In the genomic region with DNA sequence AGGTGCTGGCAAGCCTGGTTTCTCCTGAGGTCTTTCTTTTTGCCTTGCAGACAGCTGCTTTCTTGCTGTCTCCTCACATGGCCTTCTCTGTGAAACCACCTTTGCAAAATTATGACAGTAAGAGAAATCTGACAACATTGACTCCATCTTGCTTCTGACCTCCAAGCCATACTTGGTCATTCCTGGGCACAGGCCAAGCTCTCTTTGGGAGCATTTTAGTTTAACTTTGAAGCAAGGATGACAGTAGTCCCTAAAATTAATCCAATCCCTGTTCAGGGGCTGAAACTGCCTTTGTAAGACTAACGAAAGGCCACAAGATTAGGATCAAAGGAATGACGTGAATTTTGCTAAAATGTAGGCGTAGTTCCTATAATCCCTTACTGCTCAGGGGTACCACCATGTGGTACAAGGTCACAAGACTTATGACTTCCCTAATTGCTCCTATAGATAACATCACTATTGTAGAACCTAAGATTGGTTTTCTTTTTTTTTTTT, we compare ENCODE assay signal across 1 cellular context.
TF ChIP-seq lines count a peak whose summit lies in the region.

No MANE protein-coding gene starts in this region.

TF ChIP-seq in K562, 482 proteins besides CTCF, POLR2A, EP300 and RAD21 (continued from another document and continues in another):
- TF ChIP-seq, protein P1, sequence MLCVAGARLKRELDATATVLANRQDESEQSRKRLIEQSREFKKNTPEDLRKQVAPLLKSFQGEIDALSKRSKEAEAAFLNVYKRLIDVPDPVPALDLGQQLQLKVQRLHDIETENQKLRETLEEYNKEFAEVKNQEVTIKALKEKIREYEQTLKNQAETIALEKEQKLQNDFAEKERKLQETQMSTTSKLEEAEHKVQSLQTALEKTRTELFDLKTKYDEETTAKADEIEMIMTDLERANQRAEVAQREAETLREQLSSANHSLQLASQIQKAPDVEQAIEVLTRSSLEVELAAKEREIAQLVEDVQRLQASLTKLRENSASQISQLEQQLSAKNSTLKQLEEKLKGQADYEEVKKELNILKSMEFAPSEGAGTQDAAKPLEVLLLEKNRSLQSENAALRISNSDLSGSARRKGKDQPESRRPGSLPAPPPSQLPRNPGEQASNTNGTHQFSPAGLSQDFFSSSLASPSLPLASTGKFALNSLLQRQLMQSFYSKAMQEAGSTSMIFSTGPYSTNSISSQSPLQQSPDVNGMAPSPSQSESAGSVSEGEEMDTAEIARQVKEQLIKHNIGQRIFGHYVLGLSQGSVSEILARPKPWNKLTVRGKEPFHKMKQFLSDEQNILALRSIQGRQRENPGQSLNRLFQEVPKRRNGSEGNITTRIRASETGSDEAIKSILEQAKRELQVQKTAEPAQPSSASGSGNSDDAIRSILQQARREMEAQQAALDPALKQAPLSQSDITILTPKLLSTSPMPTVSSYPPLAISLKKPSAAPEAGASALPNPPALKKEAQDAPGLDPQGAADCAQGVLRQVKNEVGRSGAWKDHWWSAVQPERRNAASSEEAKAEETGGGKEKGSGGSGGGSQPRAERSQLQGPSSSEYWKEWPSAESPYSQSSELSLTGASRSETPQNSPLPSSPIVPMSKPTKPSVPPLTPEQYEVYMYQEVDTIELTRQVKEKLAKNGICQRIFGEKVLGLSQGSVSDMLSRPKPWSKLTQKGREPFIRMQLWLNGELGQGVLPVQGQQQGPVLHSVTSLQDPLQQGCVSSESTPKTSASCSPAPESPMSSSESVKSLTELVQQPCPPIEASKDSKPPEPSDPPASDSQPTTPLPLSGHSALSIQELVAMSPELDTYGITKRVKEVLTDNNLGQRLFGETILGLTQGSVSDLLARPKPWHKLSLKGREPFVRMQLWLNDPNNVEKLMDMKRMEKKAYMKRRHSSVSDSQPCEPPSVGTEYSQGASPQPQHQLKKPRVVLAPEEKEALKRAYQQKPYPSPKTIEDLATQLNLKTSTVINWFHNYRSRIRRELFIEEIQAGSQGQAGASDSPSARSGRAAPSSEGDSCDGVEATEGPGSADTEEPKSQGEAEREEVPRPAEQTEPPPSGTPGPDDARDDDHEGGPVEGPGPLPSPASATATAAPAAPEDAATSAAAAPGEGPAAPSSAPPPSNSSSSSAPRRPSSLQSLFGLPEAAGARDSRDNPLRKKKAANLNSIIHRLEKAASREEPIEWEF (CRISPR knock-in tag; IDR thresholded peaks at IDR 0.05) = 0 out of 2 replicates have a peak, but pooled peaks have one; percentile 80
- TF ChIP-seq JUND (IDR thresholded peaks at IDR 0.05; ENCODE audit: borderline replicate concordance, low read depth, low read length) (no peak), JUND (tag; IDR thresholded peaks at IDR 0.05; ENCODE audit: borderline replicate concordance, low read depth, low read length) (no peak), ZNF354B (CRISPR knock-in tag; IDR thresholded peaks at IDR 0.05) (peak; percentile 42; the same call in 1 of the 2 replicates), ZNF583 (CRISPR knock-in tag; IDR thresholded peaks at IDR 0.05) (peak; percentile 68), SIRT6 (IDR thresholded peaks at IDR 0.05; ENCODE audit: low read depth, low read length) (no peak), ZNF57 (CRISPR knock-in tag; IDR thresholded peaks at IDR 0.05) (no peak), SNIP1 (IDR thresholded peaks at IDR 0.05; ENCODE audit: low read depth) (no peak), MAFK (IDR thresholded peaks at IDR 0.05; ENCODE audit: low read length) (no peak), TGIF2 (CRISPR knock-in tag; IDR thresholded peaks at IDR 0.05) (no peak), BCL6 (CRISPR knock-in tag; IDR thresholded peaks at IDR 0.05) (peak; percentile 80; the same call in 1 of the 2 replicates), ZNF778 (CRISPR knock-in tag; IDR thresholded peaks at IDR 0.05) (no peak), HOXB6 (CRISPR knock-in tag; IDR thresholded peaks at IDR 0.05; ENCODE audit: borderline replicate concordance) (no peak), SRSF7 (optimal IDR thresholded peaks at IDR 0.05; ENCODE audit: low read depth, low read length) (no peak), FOS (IDR thresholded peaks at IDR 0.05; ENCODE audit: extremely low read depth, insufficient read length) (no peak), SMARCA4 (IDR thresholded peaks at IDR 0.05) (no peak), HMG20B (CRISPR knock-in tag; IDR thresholded peaks at IDR 0.05) (no peak), CREM (IDR thresholded peaks at IDR 0.05; ENCODE audit: low read depth) (no peak), RBFOX2 (IDR thresholded peaks at IDR 0.05; ENCODE audit: low read depth, low read length) (no peak), ZNF146 (CRISPR knock-in tag; IDR thresholded peaks at IDR 0.05; ENCODE audit: unreplicated experiment) (no peak), NEUROD1 (IDR thresholded peaks at IDR 0.05; ENCODE audit: borderline replicate concordance, low read depth, low read length, partially characterized antibody) (no peak), TAF7 (tag; IDR thresholded peaks at IDR 0.05) (peak; percentile 64; the same call in 1 of the 2 replicates), ZNF174 (CRISPR knock-in tag; IDR thresholded peaks at IDR 0.05) (no peak), MAFF (IDR thresholded peaks at IDR 0.05; ENCODE audit: low read length) (no peak), ARNT (IDR thresholded peaks at IDR 0.05) (no peak), EP400 (IDR thresholded peaks at IDR 0.05) (no peak), YY1 (IDR thresholded peaks at IDR 0.05; ENCODE audit: borderline replicate concordance in 1 of 3, control insufficient read depth in 1 of 3, extremely low read depth in 1 of 3, insufficient read depth in 3 of 3, insufficient read length in 1 of 3, insufficient replicate concordance in 2 of 3, low read depth in 1 of 3, low read length in 2 of 3) (no peak), ZNF707 (CRISPR knock-in tag; conservative IDR thresholded peaks at IDR 0.05) (no peak), DIDO1 (tag; IDR thresholded peaks at IDR 0.05; ENCODE audit: low read depth) (peak; percentile 72), ERF (CRISPR knock-in tag; IDR thresholded peaks at IDR 0.05) (peak; percentile 79; the same call in 1 of the 2 replicates)
- TF ChIP-seq, protein P2, sequence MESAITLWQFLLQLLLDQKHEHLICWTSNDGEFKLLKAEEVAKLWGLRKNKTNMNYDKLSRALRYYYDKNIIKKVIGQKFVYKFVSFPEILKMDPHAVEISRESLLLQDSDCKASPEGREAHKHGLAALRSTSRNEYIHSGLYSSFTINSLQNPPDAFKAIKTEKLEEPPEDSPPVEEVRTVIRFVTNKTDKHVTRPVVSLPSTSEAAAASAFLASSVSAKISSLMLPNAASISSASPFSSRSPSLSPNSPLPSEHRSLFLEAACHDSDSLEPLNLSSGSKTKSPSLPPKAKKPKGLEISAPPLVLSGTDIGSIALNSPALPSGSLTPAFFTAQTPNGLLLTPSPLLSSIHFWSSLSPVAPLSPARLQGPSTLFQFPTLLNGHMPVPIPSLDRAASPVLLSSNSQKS (CRISPR knock-in tag; IDR thresholded peaks at IDR 0.05) = no peak
- TF ChIP-seq, protein P3, sequence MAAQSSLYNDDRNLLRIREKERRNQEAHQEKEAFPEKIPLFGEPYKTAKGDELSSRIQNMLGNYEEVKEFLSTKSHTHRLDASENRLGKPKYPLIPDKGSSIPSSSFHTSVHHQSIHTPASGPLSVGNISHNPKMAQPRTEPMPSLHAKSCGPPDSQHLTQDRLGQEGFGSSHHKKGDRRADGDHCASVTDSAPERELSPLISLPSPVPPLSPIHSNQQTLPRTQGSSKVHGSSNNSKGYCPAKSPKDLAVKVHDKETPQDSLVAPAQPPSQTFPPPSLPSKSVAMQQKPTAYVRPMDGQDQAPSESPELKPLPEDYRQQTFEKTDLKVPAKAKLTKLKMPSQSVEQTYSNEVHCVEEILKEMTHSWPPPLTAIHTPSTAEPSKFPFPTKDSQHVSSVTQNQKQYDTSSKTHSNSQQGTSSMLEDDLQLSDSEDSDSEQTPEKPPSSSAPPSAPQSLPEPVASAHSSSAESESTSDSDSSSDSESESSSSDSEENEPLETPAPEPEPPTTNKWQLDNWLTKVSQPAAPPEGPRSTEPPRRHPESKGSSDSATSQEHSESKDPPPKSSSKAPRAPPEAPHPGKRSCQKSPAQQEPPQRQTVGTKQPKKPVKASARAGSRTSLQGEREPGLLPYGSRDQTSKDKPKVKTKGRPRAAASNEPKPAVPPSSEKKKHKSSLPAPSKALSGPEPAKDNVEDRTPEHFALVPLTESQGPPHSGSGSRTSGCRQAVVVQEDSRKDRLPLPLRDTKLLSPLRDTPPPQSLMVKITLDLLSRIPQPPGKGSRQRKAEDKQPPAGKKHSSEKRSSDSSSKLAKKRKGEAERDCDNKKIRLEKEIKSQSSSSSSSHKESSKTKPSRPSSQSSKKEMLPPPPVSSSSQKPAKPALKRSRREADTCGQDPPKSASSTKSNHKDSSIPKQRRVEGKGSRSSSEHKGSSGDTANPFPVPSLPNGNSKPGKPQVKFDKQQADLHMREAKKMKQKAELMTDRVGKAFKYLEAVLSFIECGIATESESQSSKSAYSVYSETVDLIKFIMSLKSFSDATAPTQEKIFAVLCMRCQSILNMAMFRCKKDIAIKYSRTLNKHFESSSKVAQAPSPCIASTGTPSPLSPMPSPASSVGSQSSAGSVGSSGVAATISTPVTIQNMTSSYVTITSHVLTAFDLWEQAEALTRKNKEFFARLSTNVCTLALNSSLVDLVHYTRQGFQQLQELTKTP (IDR thresholded peaks at IDR 0.05; ENCODE audit: low read depth in 1 of 2, partially characterized antibody in 2 of 2) = no peak
- TF ChIP-seq, protein P4, sequence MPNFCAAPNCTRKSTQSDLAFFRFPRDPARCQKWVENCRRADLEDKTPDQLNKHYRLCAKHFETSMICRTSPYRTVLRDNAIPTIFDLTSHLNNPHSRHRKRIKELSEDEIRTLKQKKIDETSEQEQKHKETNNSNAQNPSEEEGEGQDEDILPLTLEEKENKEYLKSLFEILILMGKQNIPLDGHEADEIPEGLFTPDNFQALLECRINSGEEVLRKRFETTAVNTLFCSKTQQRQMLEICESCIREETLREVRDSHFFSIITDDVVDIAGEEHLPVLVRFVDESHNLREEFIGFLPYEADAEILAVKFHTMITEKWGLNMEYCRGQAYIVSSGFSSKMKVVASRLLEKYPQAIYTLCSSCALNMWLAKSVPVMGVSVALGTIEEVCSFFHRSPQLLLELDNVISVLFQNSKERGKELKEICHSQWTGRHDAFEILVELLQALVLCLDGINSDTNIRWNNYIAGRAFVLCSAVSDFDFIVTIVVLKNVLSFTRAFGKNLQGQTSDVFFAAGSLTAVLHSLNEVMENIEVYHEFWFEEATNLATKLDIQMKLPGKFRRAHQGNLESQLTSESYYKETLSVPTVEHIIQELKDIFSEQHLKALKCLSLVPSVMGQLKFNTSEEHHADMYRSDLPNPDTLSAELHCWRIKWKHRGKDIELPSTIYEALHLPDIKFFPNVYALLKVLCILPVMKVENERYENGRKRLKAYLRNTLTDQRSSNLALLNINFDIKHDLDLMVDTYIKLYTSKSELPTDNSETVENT (CRISPR knock-in tag; IDR thresholded peaks at IDR 0.05) = no peak
- TF ChIP-seq, protein P5, sequence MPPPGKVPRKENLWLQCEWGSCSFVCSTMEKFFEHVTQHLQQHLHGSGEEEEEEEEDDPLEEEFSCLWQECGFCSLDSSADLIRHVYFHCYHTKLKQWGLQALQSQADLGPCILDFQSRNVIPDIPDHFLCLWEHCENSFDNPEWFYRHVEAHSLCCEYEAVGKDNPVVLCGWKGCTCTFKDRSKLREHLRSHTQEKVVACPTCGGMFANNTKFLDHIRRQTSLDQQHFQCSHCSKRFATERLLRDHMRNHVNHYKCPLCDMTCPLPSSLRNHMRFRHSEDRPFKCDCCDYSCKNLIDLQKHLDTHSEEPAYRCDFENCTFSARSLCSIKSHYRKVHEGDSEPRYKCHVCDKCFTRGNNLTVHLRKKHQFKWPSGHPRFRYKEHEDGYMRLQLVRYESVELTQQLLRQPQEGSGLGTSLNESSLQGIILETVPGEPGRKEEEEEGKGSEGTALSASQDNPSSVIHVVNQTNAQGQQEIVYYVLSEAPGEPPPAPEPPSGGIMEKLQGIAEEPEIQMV (tag; conservative IDR thresholded peaks at IDR 0.05; ENCODE audit: low read depth) = peak; percentile 84
- TF ChIP-seq, protein P6, sequence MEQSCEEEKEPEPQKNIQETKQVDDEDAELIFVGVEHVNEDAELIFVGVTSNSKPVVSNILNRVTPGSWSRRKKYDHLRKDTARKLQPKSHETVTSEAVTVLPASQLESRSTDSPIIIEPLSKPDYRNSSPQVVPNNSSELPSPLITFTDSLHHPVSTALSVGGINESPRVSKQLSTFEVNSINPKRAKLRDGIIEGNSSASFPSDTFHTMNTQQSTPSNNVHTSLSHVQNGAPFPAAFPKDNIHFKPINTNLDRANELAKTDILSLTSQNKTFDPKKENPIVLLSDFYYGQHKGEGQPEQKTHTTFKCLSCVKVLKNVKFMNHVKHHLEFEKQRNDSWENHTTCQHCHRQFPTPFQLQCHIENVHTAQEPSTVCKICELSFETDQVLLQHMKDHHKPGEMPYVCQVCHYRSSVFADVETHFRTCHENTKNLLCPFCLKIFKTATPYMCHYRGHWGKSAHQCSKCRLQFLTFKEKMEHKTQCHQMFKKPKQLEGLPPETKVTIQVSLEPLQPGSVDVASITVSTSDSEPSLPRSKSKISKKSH (CRISPR knock-in tag; IDR thresholded peaks at IDR 0.05) = no peak
- TF ChIP-seq, protein P7, sequence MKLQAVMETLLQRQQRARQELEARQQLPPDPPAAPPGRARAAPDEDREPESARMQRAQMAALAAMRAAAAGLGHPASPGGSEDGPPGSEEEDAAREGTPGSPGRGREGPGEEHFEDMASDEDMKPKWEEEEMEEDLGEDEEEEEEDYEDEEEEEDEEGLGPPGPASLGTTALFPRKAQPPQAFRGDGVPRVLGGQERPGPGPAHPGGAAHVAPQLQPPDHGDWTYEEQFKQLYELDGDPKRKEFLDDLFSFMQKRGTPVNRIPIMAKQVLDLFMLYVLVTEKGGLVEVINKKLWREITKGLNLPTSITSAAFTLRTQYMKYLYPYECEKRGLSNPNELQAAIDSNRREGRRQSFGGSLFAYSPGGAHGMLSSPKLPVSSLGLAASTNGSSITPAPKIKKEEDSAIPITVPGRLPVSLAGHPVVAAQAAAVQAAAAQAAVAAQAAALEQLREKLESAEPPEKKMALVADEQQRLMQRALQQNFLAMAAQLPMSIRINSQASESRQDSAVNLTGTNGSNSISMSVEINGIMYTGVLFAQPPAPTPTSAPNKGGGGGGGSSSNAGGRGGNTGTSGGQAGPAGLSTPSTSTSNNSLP (IDR thresholded peaks at IDR 0.05; ENCODE audit: borderline replicate concordance, low read depth, low read length) = no peak
- TF ChIP-seq, protein P8, sequence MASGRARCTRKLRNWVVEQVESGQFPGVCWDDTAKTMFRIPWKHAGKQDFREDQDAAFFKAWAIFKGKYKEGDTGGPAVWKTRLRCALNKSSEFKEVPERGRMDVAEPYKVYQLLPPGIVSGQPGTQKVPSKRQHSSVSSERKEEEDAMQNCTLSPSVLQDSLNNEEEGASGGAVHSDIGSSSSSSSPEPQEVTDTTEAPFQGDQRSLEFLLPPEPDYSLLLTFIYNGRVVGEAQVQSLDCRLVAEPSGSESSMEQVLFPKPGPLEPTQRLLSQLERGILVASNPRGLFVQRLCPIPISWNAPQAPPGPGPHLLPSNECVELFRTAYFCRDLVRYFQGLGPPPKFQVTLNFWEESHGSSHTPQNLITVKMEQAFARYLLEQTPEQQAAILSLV (tag; IDR thresholded peaks at IDR 0.05) = peak; percentile 53; the same call in 1 of the 2 replicates
- TF ChIP-seq, protein P9, sequence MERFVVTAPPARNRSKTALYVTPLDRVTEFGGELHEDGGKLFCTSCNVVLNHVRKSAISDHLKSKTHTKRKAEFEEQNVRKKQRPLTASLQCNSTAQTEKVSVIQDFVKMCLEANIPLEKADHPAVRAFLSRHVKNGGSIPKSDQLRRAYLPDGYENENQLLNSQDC (CRISPR knock-in tag; IDR thresholded peaks at IDR 0.05) = no peak
